1 cellular context compared by ENCODE assay signal in the genomic region with DNA sequence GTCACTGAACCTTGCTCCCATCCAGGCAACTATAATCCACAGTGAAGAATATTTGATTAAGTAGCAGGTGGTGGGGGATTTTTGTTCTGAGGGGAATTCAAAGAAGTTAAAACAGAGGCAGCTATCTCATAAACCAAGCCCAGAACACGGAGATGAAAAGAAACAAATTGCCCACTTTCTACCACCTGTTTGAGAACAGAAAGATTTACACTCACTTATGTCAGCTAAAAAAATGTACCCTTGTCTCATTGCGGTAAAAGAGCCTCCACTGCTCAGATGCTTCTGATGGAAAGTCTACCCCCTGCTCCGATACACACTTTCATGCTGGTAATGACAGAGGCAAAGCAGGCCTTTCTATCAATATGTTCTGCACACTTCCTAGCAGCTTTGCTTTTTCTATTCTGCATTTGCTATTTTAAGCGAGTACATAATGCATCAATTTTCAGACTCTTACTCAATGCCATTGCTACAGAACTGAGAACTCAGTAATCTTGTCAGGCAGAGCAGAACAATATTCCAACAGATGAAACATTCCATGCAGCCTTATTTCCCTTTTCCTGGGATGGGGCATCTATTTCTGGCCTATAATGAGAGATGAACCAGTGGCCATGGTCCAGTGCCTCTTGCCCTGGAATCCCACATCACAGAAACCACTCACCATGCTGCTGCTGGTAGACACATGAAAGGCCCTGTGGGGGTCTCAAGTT.
TF ChIP-seq lines count a peak whose summit lies in the region.

No MANE protein-coding gene starts in this region.

TF ChIP-seq in HepG2, 621 proteins besides CTCF, POLR2A, EP300 and RAD21 (continued from another document):
- TF ChIP-seq, protein P1, sequence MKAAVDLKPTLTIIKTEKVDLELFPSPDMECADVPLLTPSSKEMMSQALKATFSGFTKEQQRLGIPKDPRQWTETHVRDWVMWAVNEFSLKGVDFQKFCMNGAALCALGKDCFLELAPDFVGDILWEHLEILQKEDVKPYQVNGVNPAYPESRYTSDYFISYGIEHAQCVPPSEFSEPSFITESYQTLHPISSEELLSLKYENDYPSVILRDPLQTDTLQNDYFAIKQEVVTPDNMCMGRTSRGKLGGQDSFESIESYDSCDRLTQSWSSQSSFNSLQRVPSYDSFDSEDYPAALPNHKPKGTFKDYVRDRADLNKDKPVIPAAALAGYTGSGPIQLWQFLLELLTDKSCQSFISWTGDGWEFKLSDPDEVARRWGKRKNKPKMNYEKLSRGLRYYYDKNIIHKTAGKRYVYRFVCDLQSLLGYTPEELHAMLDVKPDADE (CRISPR knock-in tag; IDR thresholded peaks at IDR 0.05), result no peak
- TF ChIP-seq, protein P2, sequence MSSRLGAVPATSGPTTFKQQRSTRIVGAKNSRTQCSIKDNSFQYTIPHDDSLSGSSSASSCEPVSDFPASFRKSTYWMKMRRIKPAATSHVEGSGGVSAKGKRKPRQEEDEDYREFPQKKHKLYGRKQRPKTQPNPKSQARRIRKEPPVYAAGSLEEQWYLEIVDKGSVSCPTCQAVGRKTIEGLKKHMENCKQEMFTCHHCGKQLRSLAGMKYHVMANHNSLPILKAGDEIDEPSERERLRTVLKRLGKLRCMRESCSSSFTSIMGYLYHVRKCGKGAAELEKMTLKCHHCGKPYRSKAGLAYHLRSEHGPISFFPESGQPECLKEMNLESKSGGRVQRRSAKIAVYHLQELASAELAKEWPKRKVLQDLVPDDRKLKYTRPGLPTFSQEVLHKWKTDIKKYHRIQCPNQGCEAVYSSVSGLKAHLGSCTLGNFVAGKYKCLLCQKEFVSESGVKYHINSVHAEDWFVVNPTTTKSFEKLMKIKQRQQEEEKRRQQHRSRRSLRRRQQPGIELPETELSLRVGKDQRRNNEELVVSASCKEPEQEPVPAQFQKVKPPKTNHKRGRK (CRISPR knock-in tag; IDR thresholded peaks at IDR 0.05), result no peak
- TF ChIP-seq POLR2AphosphoS2 (IDR thresholded peaks at IDR 0.05; ENCODE audit: low read depth, low read length), result no peak
- no peak for TF ChIP-seq ZNF263 (CRISPR knock-in tag; IDR thresholded peaks at IDR 0.05)
TF ChIP-seq in HepG2: peak in this region for 0.
